Comparison of ENCODE assay signal across 11 cellular contexts in genomic region chr1:84436907-84437667, GRCh38. TPM values are rescaled to one million over a fixed set of nuclear protein-coding genes. Genes with fewer than 3 reads are reported as not detected.
A peak's percentile ranks its signal among the peaks of the same experiment; 100 is the strongest.
DNase-seq lines count a peak whose midpoint lies in the region; ATAC-seq and TF ChIP-seq lines count a peak whose summit lies in the region.
"Had no signal": no experiment of that assay in that cellular context is flagged by ENCODE, and none has a peak within 500 bp of the region (broad histone marks: within the 10 kb centered on the region; RNA-seq: fewer than 3 reads in every experiment).

No MANE protein-coding gene starts in this region.

- no peak overlapping the region for H3K27ac Mint-ChIP-seq in type B pancreatic cell
- H3K27ac Mint-ChIP-seq: progenitor cell of endocrine pancreas had no signal

- H4K20me1 ChIP-seq in HCT116 (ENCODE audit: insufficient read depth): no peaks in the 10 kb centered on the region

- POLR2A ChIA-PET in HCT116 (lab: Charles Lee): interaction anchor here (0.9 to 1.2 kb wide), 2 partner anchors 10 to 69 kb away, joined by 3 read pairs; partner anchors contain the start of genes GNG5 and SPATA1

- CTCF ChIA-PET in HCT116 (lab: Charles Lee): interaction anchor here (0.6 to 0.7 kb wide), 2 partner anchors 295 to 296 kb away, joined by 3 to 4 read pairs; no protein-coding TSS in a partner anchor

- BruUV-seq in HCT116 (replicated peaks; lab: Mats Ljungman, UMichigan): no TSS peak

- H3K4me3 ChIP-seq in HCT116 (replicated peaks in 1 of 2; ENCODE audit: low read depth in 1 of 2, low read length in 2 of 2) (no peak overlapping the region), mucosa of rectum (ENCODE audit: low read length in 2 of 2) (peak overlapping the region in 1 of 2 donors; percentile 5), coronary artery (no peak overlapping the region)

- RAD21 ChIA-PET in HCT116 (lab: Charles Lee; ENCODE audit: low non-redundant PET in 1 of 2, low total read pairs in 2 of 2, uncharacterized antibody in 2 of 2, unreplicated experiment in 2 of 2): no interaction called here

- TF ChIP-seq CTCF in GM10266 (IDR thresholded peaks at IDR 0.05; ENCODE audit: control insufficient read depth, insufficient read depth, low read depth, missing control alignments): no peak
- TF ChIP-seq CTCF in HCT116 (IDR thresholded peaks at IDR 0.05 in 2 of 3, conservative IDR thresholded peaks at IDR 0.05 in 1 of 3; ENCODE audit: borderline replicate concordance in 1 of 3, insufficient read depth in 1 of 3, low read depth in 2 of 3, low read length in 2 of 3): no peak
- TF ChIP-seq CTCF in type B pancreatic cell (conservative IDR thresholded peaks at IDR 0.05): no peak
- TF ChIP-seq CTCF in coronary artery (IDR thresholded peaks at IDR 0.05): no peak

- ATAC-seq in HCT116 (no peak), GM21515 (IDR thresholded peaks at IDR 0.05; ENCODE audit: unreplicated experiment) (no peak)

- intact Hi-C loops in HCT116 (cut with micrococcal nuclease): no loop called here

- H2AFZ ChIP-seq in HCT116 (ENCODE audit: low read depth, low read length, poor library complexity, severe bottlenecking): peak overlapping the region; percentile 60

- no peaks in the 10 kb centered on the region for H3K27me3 Mint-ChIP-seq in type B pancreatic cell
- H3K27me3 Mint-ChIP-seq: progenitor cell of endocrine pancreas had no signal

- H3K27ac ChIP-seq in HCT116 (ENCODE audit: low read depth, low read length) (no peak overlapping the region), mucosa of rectum (ENCODE audit: low read depth in 2 of 2, low read length in 2 of 2) (peak overlapping the region; percentile 39 to 44), coronary artery (peak overlapping the region in 1 of 2 donors; percentile 17)

- H3K4me1 Mint-ChIP-seq in type B pancreatic cell (ENCODE audit: unreplicated experiment): peaks cover 8% of the 10 kb centered on the region

- H3K36me3 ChIP-seq in HCT116 (ENCODE audit: control insufficient read depth in 1 of 2, insufficient read depth in 2 of 2, low read length in 2 of 2) (no peaks in the 10 kb centered on the region), mucosa of rectum (ENCODE audit: control insufficient read depth in 2 of 2, insufficient read depth in 2 of 2, low read length in 2 of 2) (no peaks in the 10 kb centered on the region)

- H3K9me3 ChIP-seq in HCT116 (ENCODE audit: control insufficient read depth in 1 of 2, insufficient read depth in 1 of 2, low read depth in 1 of 2, low read length in 2 of 2) (no peaks in the 10 kb centered on the region), mucosa of rectum (ENCODE audit: control insufficient read depth in 2 of 2, low read length in 2 of 2) (no peaks in the 10 kb centered on the region)

- H3K9ac ChIP-seq in HCT116 (ENCODE audit: low read length) (no peak overlapping the region), mucosa of rectum (ENCODE audit: low read depth in 1 of 2, low read length in 2 of 2) (no peak overlapping the region)

- no peaks in the 10 kb centered on the region for H3K79me2 ChIP-seq in HCT116 (ENCODE audit: insufficient read depth, low read length)

- H3K27me3 ChIP-seq in HCT116 (ENCODE audit: insufficient read depth, low read length) (no peaks in the 10 kb centered on the region), mucosa of rectum (ENCODE audit: control insufficient read depth in 2 of 2, insufficient read depth in 2 of 2, low read length in 2 of 2) (no peaks in the 10 kb centered on the region)

- TF ChIP-seq RAD21 in HCT116 (IDR thresholded peaks at IDR 0.05; ENCODE audit: low read depth): no peak

- DNase-seq in GM10266 (ENCODE audit: extremely low spot score) (peak; percentile 20), HCT116 (ENCODE audit: low read depth, low spot score) (no peak), SKM-1 treated with dmso at 0.1 percent for 144 hours (lab: John Stamatoyannopoulos, UW; ENCODE audit: unreplicated experiment) (peak; percentile 65), type B pancreatic cell (ENCODE audit: extremely low spot score, unreplicated experiment) (no peak), coronary artery (ENCODE audit: low spot score) (no peak)
- DNase-seq in stimulated activated CD4-positive, alpha-beta T cell treated with anti-CD3 and anti-CD28 coated beads, Interleukin-12 subunit alpha, Interleukin-12 subunit beta, amount 100 ng/mL, for 4 hours: no peak

- H3K36me3 Mint-ChIP-seq in type B pancreatic cell: no peaks in the 10 kb centered on the region

- H3K4me1 ChIP-seq in HCT116 (ENCODE audit: control insufficient read depth in 1 of 2, insufficient read depth in 2 of 2, low read length in 2 of 2): peaks cover 37 to 59% of the 10 kb centered on the region in 2 experiments
- H3K4me1 ChIP-seq in mucosa of rectum (ENCODE audit: control insufficient read depth in 2 of 2, insufficient read depth in 2 of 2, low read length in 2 of 2): peaks cover 3 to 5% of the 10 kb centered on the region in 2 donors

- no peaks in the 10 kb centered on the region for H3K9me3 Mint-ChIP-seq in type B pancreatic cell

- no peak overlapping the region for H3K4me2 ChIP-seq in HCT116 (ENCODE audit: low read length)

- TF ChIP-seq POLR2A in HCT116 (IDR thresholded peaks at IDR 0.05; ENCODE audit: borderline replicate concordance, extremely low read depth, insufficient read depth, insufficient read length): no peak

- no peak overlapping the region for H3K4me3 Mint-ChIP-seq in type B pancreatic cell

- H3K9me2 ChIP-seq in HCT116 (ENCODE audit: insufficient read depth): no peaks in the 10 kb centered on the region

TF ChIP-seq in HCT116, 20 proteins besides CTCF, POLR2A, EP300 and RAD21 (continues in another document):
- no peak for TF ChIP-seq CBX3 (IDR thresholded peaks at IDR 0.05; ENCODE audit: low read depth)
- no peak for TF ChIP-seq SP1 (IDR thresholded peaks at IDR 0.05; ENCODE audit: low read depth)
- TF ChIP-seq CEBPB (IDR thresholded peaks at IDR 0.05; ENCODE audit: low read depth): no peak
- no peak for TF ChIP-seq EZH2 (IDR thresholded peaks at IDR 0.05)
- no peak for TF ChIP-seq POLR2AphosphoS5 (IDR thresholded peaks at IDR 0.05; ENCODE audit: low read depth, low read length)
- TF ChIP-seq REST (IDR thresholded peaks at IDR 0.05; ENCODE audit: low read depth): no peak
- TF ChIP-seq ATF3 (IDR thresholded peaks at IDR 0.05): no peak
- no peak for TF ChIP-seq JUND (IDR thresholded peaks at IDR 0.05)
- TF ChIP-seq EGR1 (IDR thresholded peaks at IDR 0.05; ENCODE audit: low read depth): no peak
- TF ChIP-seq FOSL1 (IDR thresholded peaks at IDR 0.05; ENCODE audit: low read depth): no peak
- TF ChIP-seq YY1 (IDR thresholded peaks at IDR 0.05; ENCODE audit: extremely low read depth, insufficient replicate concordance, low read depth, low read length): no peak
- TF ChIP-seq SIN3A (IDR thresholded peaks at IDR 0.05; ENCODE audit: low read depth): no peak
- no peak for TF ChIP-seq SRF (IDR thresholded peaks at IDR 0.05; ENCODE audit: low read depth)
- no peak for TF ChIP-seq ZFX (IDR thresholded peaks at IDR 0.05)
- no peak for TF ChIP-seq ZNF274 (IDR thresholded peaks at IDR 0.05; ENCODE audit: low read depth, low read length)
- TF ChIP-seq ZBTB33 (IDR thresholded peaks at IDR 0.05; ENCODE audit: extremely low read depth, insufficient replicate concordance, low read length): no peak

RNA-seq across cellular contexts. Expression of gene DNASE2B, which starts 38.8 kb away (rescaled TPM):
- total RNA-seq in HCT116 (2021; ENCODE audit: unreplicated experiment) (0.42 TPM), type B pancreatic cell (ENCODE audit: low replicate concordance) (not detected in 2 replicates)
- 0.22 and 0.48 TPM in 2 replicates for polyA plus RNA-seq in HCT116 (2012)
- total RNA-seq: glomerular endothelial cell, RPMI7951 had no signal

RNA-seq across cellular contexts. Expression of gene RPF1, which starts 42.0 kb away (rescaled TPM):
- total RNA-seq in HCT116 (2021; ENCODE audit: unreplicated experiment) (86.9 TPM), type B pancreatic cell (ENCODE audit: low replicate concordance) (29.5 and 34.1 TPM in 2 replicates)
- 27.7 and 46.9 TPM in 2 replicates for polyA plus RNA-seq in HCT116 (2012)

Comparison
In these comparisons a context has a peak if more than half of its experiments do, and no peak if none do; other contexts are left out.
1. DNase-seq: peak in GM10266 (single experiment) and SKM-1 treated with dmso at 0.1 percent for 144 hours (single experiment); none in HCT116 (single experiment), type B pancreatic cell (single experiment), coronary artery (single experiment) and stimulated activated CD4-positive, alpha-beta T cell treated with anti-CD3 and anti-CD28 coated beads, Interleukin-12 subunit alpha, Interleukin-12 subunit beta, amount 100 ng/mL, for 4 hours (single experiment).